Comparison of ENCODE assay signal across 13 cellular contexts in genomic region chrX:100687546-100687945, GRCh38. TPM values are rescaled to one million over a fixed set of nuclear protein-coding genes. Genes with fewer than 3 reads are reported as not detected.
A peak's percentile ranks its signal among the peaks of the same experiment; 100 is the strongest.
DNase-seq lines count a peak whose midpoint lies in the region; ATAC-seq lines count a peak whose summit lies in the region.
"Had no signal": no experiment of that assay in that cellular context is flagged by ENCODE, and none has a peak within 500 bp of the region (broad histone marks: within the 10 kb centered on the region; RNA-seq: fewer than 3 reads in every experiment).

No MANE protein-coding gene starts in this region.

- DNase-seq in activated naive CD8-positive, alpha-beta T cell treated with anti-CD3 and anti-CD28 coated beads for 36 hours: peak; percentile 5
- no peak for DNase-seq in middle frontal gyrus (ENCODE audit: extremely low spot score, low spot score)
- DNase-seq in NCI-H524 treated with DMSO at 0.1 percent for 48 hours (lab: John Stamatoyannopoulos, UW): no peak
- no peak for DNase-seq in SKM-1 (lab: John Stamatoyannopoulos, UW; ENCODE audit: unreplicated experiment)
- no peak for DNase-seq in Right ventricle myocardium superior
- DNase-seq: activated naive CD8-positive, alpha-beta T cell treated with anti-CD3 and anti-CD28 coated beads, Interleukin-2, amount 10 ng/mL, durations not matched to agents 7 days and 5 days; effector CD4-positive, alpha-beta T cell; GM23248; naive thymus-derived CD8-positive, alpha-beta T cell; stomach had no signal

- intact Hi-C loops in Right ventricle myocardium superior (cut with DNase I): loop anchor here (5.0 kb wide), 1 partner anchor 80 kb away; no protein-coding TSS in a partner anchor

- no peaks in the 10 kb centered on the region for H3K9me3 Mint-ChIP-seq in activated naive CD8-positive, alpha-beta T cell treated with anti-CD3 and anti-CD28 coated beads for 36 hours
- H3K9me3 Mint-ChIP-seq: activated naive CD8-positive, alpha-beta T cell treated with anti-CD3 and anti-CD28 coated beads, Interleukin-2, amount 10 ng/mL, durations not matched to agents 7 days and 5 days; naive thymus-derived CD8-positive, alpha-beta T cell had no signal

- H3K27ac Mint-ChIP-seq in activated naive CD8-positive, alpha-beta T cell treated with anti-CD3 and anti-CD28 coated beads for 36 hours: peak overlapping the region; percentile 48
- H3K27ac Mint-ChIP-seq: activated naive CD8-positive, alpha-beta T cell treated with anti-CD3 and anti-CD28 coated beads, Interleukin-2, amount 10 ng/mL, durations not matched to agents 7 days and 5 days had no signal

- H3K4me3 Mint-ChIP-seq in activated naive CD8-positive, alpha-beta T cell treated with anti-CD3 and anti-CD28 coated beads for 36 hours: no peak overlapping the region
- H3K4me3 Mint-ChIP-seq: activated naive CD8-positive, alpha-beta T cell treated with anti-CD3 and anti-CD28 coated beads, Interleukin-2, amount 10 ng/mL, durations not matched to agents 7 days and 5 days had no signal

- ATAC-seq in GM18517 (IDR thresholded peaks at IDR 0.05; ENCODE audit: unreplicated experiment) (peak; percentile 69), GM21447 (IDR thresholded peaks at IDR 0.05; ENCODE audit: unreplicated experiment) (peak; percentile 72), HG03159 (IDR thresholded peaks at IDR 0.05; ENCODE audit: unreplicated experiment) (peak; percentile 62), Right ventricle myocardium superior (ENCODE audit: poor library complexity) (no peak)
- ATAC-seq: naive thymus-derived CD8-positive, alpha-beta T cell had no signal

- peaks cover 21% of the 10 kb centered on the region for H3K27me3 Mint-ChIP-seq in activated naive CD8-positive, alpha-beta T cell treated with anti-CD3 and anti-CD28 coated beads for 36 hours
- H3K27me3 Mint-ChIP-seq: activated naive CD8-positive, alpha-beta T cell treated with anti-CD3 and anti-CD28 coated beads, Interleukin-2, amount 10 ng/mL, durations not matched to agents 7 days and 5 days had no signal

- peaks cover 21% of the 10 kb centered on the region for H3K4me1 Mint-ChIP-seq in activated naive CD8-positive, alpha-beta T cell treated with anti-CD3 and anti-CD28 coated beads for 36 hours

- no peaks in the 10 kb centered on the region for H3K36me3 Mint-ChIP-seq in activated naive CD8-positive, alpha-beta T cell treated with anti-CD3 and anti-CD28 coated beads for 36 hours
- H3K36me3 Mint-ChIP-seq: activated naive CD8-positive, alpha-beta T cell treated with anti-CD3 and anti-CD28 coated beads, Interleukin-2, amount 10 ng/mL, durations not matched to agents 7 days and 5 days; naive thymus-derived CD8-positive, alpha-beta T cell had no signal

RNA-seq across cellular contexts. Expression of gene SRPX2, which starts 43.5 kb away (rescaled TPM):
- total RNA-seq in activated naive CD8-positive, alpha-beta T cell treated with anti-CD3 and anti-CD28 coated beads for 36 hours: not detected
- 8.6 TPM for total RNA-seq in Right ventricle myocardium superior
- total RNA-seq: activated naive CD8-positive, alpha-beta T cell treated with anti-CD3 and anti-CD28 coated beads, Interleukin-2, amount 10 ng/mL, durations not matched to agents 7 days and 5 days; naive thymus-derived CD8-positive, alpha-beta T cell had no signal

RNA-seq across cellular contexts. Expression of gene SYTL4, which starts 44.4 kb away (rescaled TPM):
- not detected for total RNA-seq in activated naive CD8-positive, alpha-beta T cell treated with anti-CD3 and anti-CD28 coated beads for 36 hours
- 3.7 TPM for total RNA-seq in Right ventricle myocardium superior
- total RNA-seq: activated naive CD8-positive, alpha-beta T cell treated with anti-CD3 and anti-CD28 coated beads, Interleukin-2, amount 10 ng/mL, durations not matched to agents 7 days and 5 days; naive thymus-derived CD8-positive, alpha-beta T cell had no signal

RNA-seq across cellular contexts. Expression of gene TSPAN6, which starts 50.9 kb away (rescaled TPM):
- total RNA-seq in activated naive CD8-positive, alpha-beta T cell treated with anti-CD3 and anti-CD28 coated beads for 36 hours: under 1 TPM; 0.43 to 0.52 TPM
- 4.2 TPM for total RNA-seq in Right ventricle myocardium superior
